Comparison of ENCODE assay signal across 1 cellular context in genomic region chr17:76381633-76382304, GRCh38.
TF ChIP-seq lines count a peak whose summit lies in the region.

No MANE protein-coding gene starts in this region.

TF ChIP-seq in HepG2, 621 proteins besides CTCF, POLR2A, EP300 and RAD21 (continued from another document and continues in another):
- no peak for TF ChIP-seq ZBTB37 (CRISPR knock-in tag; IDR thresholded peaks at IDR 0.05)
- TF ChIP-seq JUNB (CRISPR knock-in tag; IDR thresholded peaks at IDR 0.05; ENCODE audit: borderline replicate concordance), result no peak
- 0 out of 2 replicates have a peak, but pooled peaks have one; percentile 3 for TF ChIP-seq SALL2 (CRISPR knock-in tag; IDR thresholded peaks at IDR 0.05)
- no peak for TF ChIP-seq ATRX (CRISPR knock-in tag; IDR thresholded peaks at IDR 0.05; ENCODE audit: borderline replicate concordance)
- TF ChIP-seq, protein P1, sequence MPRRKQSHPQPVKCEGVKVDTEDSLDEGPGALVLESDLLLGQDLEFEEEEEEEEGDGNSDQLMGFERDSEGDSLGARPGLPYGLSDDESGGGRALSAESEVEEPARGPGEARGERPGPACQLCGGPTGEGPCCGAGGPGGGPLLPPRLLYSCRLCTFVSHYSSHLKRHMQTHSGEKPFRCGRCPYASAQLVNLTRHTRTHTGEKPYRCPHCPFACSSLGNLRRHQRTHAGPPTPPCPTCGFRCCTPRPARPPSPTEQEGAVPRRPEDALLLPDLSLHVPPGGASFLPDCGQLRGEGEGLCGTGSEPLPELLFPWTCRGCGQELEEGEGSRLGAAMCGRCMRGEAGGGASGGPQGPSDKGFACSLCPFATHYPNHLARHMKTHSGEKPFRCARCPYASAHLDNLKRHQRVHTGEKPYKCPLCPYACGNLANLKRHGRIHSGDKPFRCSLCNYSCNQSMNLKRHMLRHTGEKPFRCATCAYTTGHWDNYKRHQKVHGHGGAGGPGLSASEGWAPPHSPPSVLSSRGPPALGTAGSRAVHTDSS (CRISPR knock-in tag; conservative IDR thresholded peaks at IDR 0.05), result 0 out of 2 replicates have a peak, but pooled peaks have one; percentile 62
- TF ChIP-seq SYNCRIP (IDR thresholded peaks at IDR 0.05; ENCODE audit: insufficient read depth, low read depth, low read length), result no peak
- peak; percentile 31; the same call in 1 of the 2 replicates for TF ChIP-seq ZNF292 (CRISPR knock-in tag; IDR thresholded peaks at IDR 0.05; ENCODE audit: borderline replicate concordance, low read depth)
- no peak for TF ChIP-seq DPF2 (CRISPR knock-in tag; IDR thresholded peaks at IDR 0.05; ENCODE audit: borderline replicate concordance, low read depth)
- TF ChIP-seq ZBTB42 (CRISPR knock-in tag; IDR thresholded peaks at IDR 0.05), result peak; percentile 61; the same call in 1 of the 2 replicates
- TF ChIP-seq JARID2 (CRISPR knock-in tag; IDR thresholded peaks at IDR 0.05; ENCODE audit: insufficient replicate concordance), result no peak
- peak; percentile 50; the same call in 1 of the 2 replicates for TF ChIP-seq HOXA3 (CRISPR knock-in tag; IDR thresholded peaks at IDR 0.05)
- TF ChIP-seq ZNF441 (CRISPR knock-in tag; IDR thresholded peaks at IDR 0.05; ENCODE audit: borderline replicate concordance), result no peak
- no peak for TF ChIP-seq BORCS8-MEF2B (CRISPR knock-in tag; IDR thresholded peaks at IDR 0.05)
- TF ChIP-seq ZSCAN22 (CRISPR knock-in tag; IDR thresholded peaks at IDR 0.05), result peak; percentile 24; the same call in 1 of the 2 replicates
- TF ChIP-seq CEBPG (CRISPR knock-in tag; IDR thresholded peaks at IDR 0.05), result peak; percentile 55
- no peak for TF ChIP-seq U2AF1 (optimal IDR thresholded peaks at IDR 0.05; ENCODE audit: low read depth, low read length)
- peak; percentile 56; the same call in 1 of the 2 replicates for TF ChIP-seq ZNF570 (CRISPR knock-in tag; IDR thresholded peaks at IDR 0.05; ENCODE audit: borderline replicate concordance)
- TF ChIP-seq, protein P2, sequence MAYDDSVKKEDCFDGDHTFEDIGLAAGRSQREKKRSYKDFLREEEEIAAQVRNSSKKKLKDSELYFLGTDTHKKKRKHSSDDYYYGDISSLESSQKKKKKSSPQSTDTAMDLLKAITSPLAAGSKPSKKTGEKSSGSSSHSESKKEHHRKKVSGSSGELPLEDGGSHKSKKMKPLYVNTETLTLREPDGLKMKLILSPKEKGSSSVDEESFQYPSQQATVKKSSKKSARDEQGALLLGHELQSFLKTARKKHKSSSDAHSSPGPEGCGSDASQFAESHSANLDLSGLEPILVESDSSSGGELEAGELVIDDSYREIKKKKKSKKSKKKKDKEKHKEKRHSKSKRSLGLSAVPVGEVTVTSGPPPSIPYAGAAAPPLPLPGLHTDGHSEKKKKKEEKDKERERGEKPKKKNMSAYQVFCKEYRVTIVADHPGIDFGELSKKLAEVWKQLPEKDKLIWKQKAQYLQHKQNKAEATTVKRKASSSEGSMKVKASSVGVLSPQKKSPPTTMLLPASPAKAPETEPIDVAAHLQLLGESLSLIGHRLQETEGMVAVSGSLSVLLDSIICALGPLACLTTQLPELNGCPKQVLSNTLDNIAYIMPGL (CRISPR knock-in tag; IDR thresholded peaks at IDR 0.05; ENCODE audit: borderline replicate concordance in 1 of 2, low read depth in 1 of 2), result peak in 1 of 2 experiments; percentile 46; a peak in 1 of 4 replicates
- 0 out of 2 replicates have a peak, but pooled peaks have one; percentile 8 for TF ChIP-seq HNF1B (CRISPR knock-in tag; IDR thresholded peaks at IDR 0.05)
- TF ChIP-seq, protein P3, sequence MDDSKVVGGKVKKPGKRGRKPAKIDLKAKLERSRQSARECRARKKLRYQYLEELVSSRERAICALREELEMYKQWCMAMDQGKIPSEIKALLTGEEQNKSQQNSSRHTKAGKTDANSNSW (CRISPR knock-in tag; IDR thresholded peaks at IDR 0.05; ENCODE audit: borderline replicate concordance), result no peak
- peak; percentile 40; the same call in 1 of the 2 replicates for TF ChIP-seq SP4 (CRISPR knock-in tag; IDR thresholded peaks at IDR 0.05)
- TF ChIP-seq ZNF883 (CRISPR knock-in tag; IDR thresholded peaks at IDR 0.05; ENCODE audit: not compliant biosample characterization), result no peak
- no peak for TF ChIP-seq MEIS1 (CRISPR knock-in tag; IDR thresholded peaks at IDR 0.05; ENCODE audit: borderline replicate concordance)
- TF ChIP-seq TGIF2 (CRISPR knock-in tag; IDR thresholded peaks at IDR 0.05), result peak; percentile 78
- 0 out of 2 replicates have a peak, but pooled peaks have one; percentile 20 for TF ChIP-seq ZNF782 (CRISPR knock-in tag; IDR thresholded peaks at IDR 0.05; ENCODE audit: borderline replicate concordance)
- TF ChIP-seq POLR2AphosphoS5 (IDR thresholded peaks at IDR 0.05; ENCODE audit: low read depth, low read length), result peak; percentile 36
- 0 out of 2 replicates have a peak, but pooled peaks have one; percentile 19 for TF ChIP-seq ZNF776 (CRISPR knock-in tag; IDR thresholded peaks at IDR 0.05)
- TF ChIP-seq ZMYM2 (CRISPR knock-in tag; IDR thresholded peaks at IDR 0.05), result no peak
- TF ChIP-seq SAP130 (CRISPR knock-in tag; IDR thresholded peaks at IDR 0.05; ENCODE audit: low read depth), result no peak
- peak; percentile 57; the same call in 1 of the 2 replicates for TF ChIP-seq HOXA9 (CRISPR knock-in tag; IDR thresholded peaks at IDR 0.05; ENCODE audit: borderline replicate concordance)
- TF ChIP-seq ZNF142 (CRISPR knock-in tag; IDR thresholded peaks at IDR 0.05), result no peak
- no peak for TF ChIP-seq ZSCAN20 (CRISPR knock-in tag; IDR thresholded peaks at IDR 0.05; ENCODE audit: borderline replicate concordance)
- no peak for TF ChIP-seq ZFP36L1 (CRISPR knock-in tag; IDR thresholded peaks at IDR 0.05)
- peak; percentile 13; the same call in 1 of the 2 replicates for TF ChIP-seq ZNF816 (CRISPR knock-in tag; IDR thresholded peaks at IDR 0.05; ENCODE audit: borderline replicate concordance)
- no peak; the same call in 1 of the 2 replicates for TF ChIP-seq ZNF274 (CRISPR knock-in tag; IDR thresholded peaks at IDR 0.05)
- no peak for TF ChIP-seq KDM3A (CRISPR knock-in tag; IDR thresholded peaks at IDR 0.05; ENCODE audit: low read depth)
- no peak for TF ChIP-seq ZNF75D (CRISPR knock-in tag; IDR thresholded peaks at IDR 0.05; ENCODE audit: borderline replicate concordance)
- TF ChIP-seq RFXAP (CRISPR knock-in tag; IDR thresholded peaks at IDR 0.05; ENCODE audit: borderline replicate concordance), result no peak
- TF ChIP-seq CEBPB (IDR thresholded peaks at IDR 0.05; ENCODE audit: borderline replicate concordance, low read depth, low read length), result peak; percentile 44; the same call in 1 of the 2 replicates
- no peak for TF ChIP-seq ELK4 (CRISPR knock-in tag; IDR thresholded peaks at IDR 0.05; ENCODE audit: borderline replicate concordance)
- TF ChIP-seq MLLT10 (CRISPR knock-in tag; IDR thresholded peaks at IDR 0.05), result peak; percentile 56; the same call in 1 of the 2 replicates
- no peak; the same call in 1 of the 2 replicates for TF ChIP-seq ZFYVE20 (CRISPR knock-in tag; IDR thresholded peaks at IDR 0.05; ENCODE audit: borderline replicate concordance, low read depth)
- peak; percentile 36; the same call in 1 of the 2 replicates for TF ChIP-seq DZIP1 (CRISPR knock-in tag; IDR thresholded peaks at IDR 0.05)
- no peak for TF ChIP-seq MAF1 (CRISPR knock-in tag; IDR thresholded peaks at IDR 0.05; ENCODE audit: borderline replicate concordance)
- TF ChIP-seq ZNF263 (CRISPR knock-in tag; IDR thresholded peaks at IDR 0.05), result no peak
- 0 out of 2 replicates have a peak, but pooled peaks have one; percentile 66 for TF ChIP-seq PAX8 (CRISPR knock-in tag; IDR thresholded peaks at IDR 0.05; ENCODE audit: borderline replicate concordance)
- TF ChIP-seq HDAC1 (CRISPR knock-in tag; IDR thresholded peaks at IDR 0.05), result peak; percentile 21; the same call in 1 of the 2 replicates
- peak; percentile 28; the same call in 1 of the 2 replicates for TF ChIP-seq ZC3H13 (CRISPR knock-in tag; IDR thresholded peaks at IDR 0.05)
- TF ChIP-seq ZBTB3 (CRISPR knock-in tag; IDR thresholded peaks at IDR 0.05; ENCODE audit: borderline replicate concordance, low read depth), result peak; percentile 8; the same call in 1 of the 2 replicates
- no peak for TF ChIP-seq PPARG (CRISPR knock-in tag; conservative IDR thresholded peaks at IDR 0.05)
- peak; percentile 98 for TF ChIP-seq ZNF460 (CRISPR knock-in tag; IDR thresholded peaks at IDR 0.05; ENCODE audit: borderline replicate concordance)
- TF ChIP-seq ZKSCAN5 (CRISPR knock-in tag; IDR thresholded peaks at IDR 0.05), result no peak
- TF ChIP-seq DMAP1 (CRISPR knock-in tag; IDR thresholded peaks at IDR 0.05), result no peak
